29 cellular contexts compared by ENCODE assay signal in the genomic region with DNA sequence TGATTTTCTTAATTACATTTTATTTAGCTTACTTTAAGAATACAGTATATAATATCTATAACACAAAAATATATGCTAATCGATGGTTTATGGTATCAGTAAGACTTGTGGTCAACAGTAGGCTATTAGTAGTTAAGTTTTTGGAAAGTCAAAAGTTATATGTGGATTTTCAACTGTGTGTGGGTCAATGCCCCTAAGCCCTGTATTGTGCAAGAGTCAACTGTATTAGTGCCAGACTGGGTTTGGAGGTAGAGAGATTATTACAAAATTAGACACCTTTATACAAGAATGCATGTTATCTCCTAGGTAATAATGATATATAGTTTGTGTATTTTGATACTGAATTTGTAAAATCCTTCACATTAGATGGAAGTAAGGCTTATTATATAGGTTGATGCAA.
"Had no signal": no experiment of that assay in that cellular context is flagged by ENCODE, and none has a peak within 500 bp of the region (broad histone marks: within the 10 kb centered on the region; RNA-seq: fewer than 3 reads in every experiment).

No MANE protein-coding gene starts in this region.

- H3K4me1 ChIP-seq: parathyroid adenoma, psoas muscle, stomach, thyroid gland, tibial nerve, upper lobe of left lung, vagina had no signal

- H3K4me1 Mint-ChIP-seq: naive thymus-derived CD8-positive, alpha-beta T cell; nephron progenitor cell; neural crest cell; stimulated activated effector memory CD8-positive, alpha-beta T cell treated with anti-CD3 and anti-CD28 coated beads, Interleukin-12 subunit alpha, Interleukin-12 subunit beta, amount 100 ng/mL, for 72 hours; stimulated activated naive B cell treated with anti-CD40 and anti-IgM and Interleukin-4, amounts not matched to agents 10 μg/mL and 1 μg/mL and 100 μg/mL, for 72 hours had no signal

- H3K27me3 ChIP-seq: neutrophil, stomach, thyroid gland, tibial nerve, upper lobe of left lung, vagina had no signal

- H3K9me3 ChIP-seq: neutrophil, psoas muscle, stomach, thoracic aorta, thyroid gland, tibial nerve, upper lobe of left lung, vagina had no signal

- H3K4me3 Mint-ChIP-seq: naive thymus-derived CD8-positive, alpha-beta T cell; natural killer cell treated with Interleukin-12 subunit alpha and Interleukin-12 subunit beta and Interleukin-15 and Interleukin-18, amount 100 ng/mL, for 72 hours; nephron progenitor cell; neural crest cell; stimulated activated effector memory CD8-positive, alpha-beta T cell treated with anti-CD3 and anti-CD28 coated beads, Interleukin-12 subunit alpha, Interleukin-12 subunit beta, amount 100 ng/mL, for 72 hours; stimulated activated naive B cell treated with anti-CD40 and anti-IgM and Interleukin-4, amounts not matched to agents 10 μg/mL and 1 μg/mL and 100 μg/mL, for 72 hours; stimulated activated naive CD8-positive, alpha-beta T cell treated with anti-CD3 and anti-CD28 coated beads, Interleukin-15, Interleukin-2, amounts not matched to agents 100 ng/mL and 50 ng/mL, for 24 hours had no signal

- H3K9me3 Mint-ChIP-seq: naive thymus-derived CD8-positive, alpha-beta T cell; neural crest cell; stimulated activated naive CD8-positive, alpha-beta T cell treated with anti-CD3 and anti-CD28 coated beads, Interleukin-15, Interleukin-2, amounts not matched to agents 100 ng/mL and 50 ng/mL, for 24 hours had no signal

- H3K36me3 Mint-ChIP-seq: naive thymus-derived CD8-positive, alpha-beta T cell; natural killer cell treated with Interleukin-12 subunit alpha and Interleukin-12 subunit beta and Interleukin-15 and Interleukin-18, amount 100 ng/mL, for 72 hours; stimulated activated effector memory CD8-positive, alpha-beta T cell treated with anti-CD3 and anti-CD28 coated beads, Interleukin-12 subunit alpha, Interleukin-12 subunit beta, amount 100 ng/mL, for 72 hours; stimulated activated naive B cell treated with anti-CD40 and anti-IgM and Interleukin-4, amounts not matched to agents 10 μg/mL and 1 μg/mL and 100 μg/mL, for 72 hours had no signal

- DNase-seq: naive thymus-derived CD8-positive, alpha-beta T cell; nephron progenitor cell; nucleus accumbens; posterior cingulate gyrus; psoas muscle; right cardiac atrium; stimulated activated CD4-positive, alpha-beta T cell treated with anti-CD3 and anti-CD28 coated beads, Interleukin-15, amount 100 ng/mL, for 24 hours; stimulated activated CD4-positive, alpha-beta T cell treated with anti-CD3 and anti-CD28 coated beads, Interleukin-2, amount 100 ng/mL, for 24 hours; stimulated activated CD4-positive, alpha-beta T cell treated with anti-CD3 and anti-CD28 coated beads, Interleukin-2, amount 100 ng/mL, for 48 hours; stimulated activated CD4-positive, alpha-beta T cell treated with anti-CD3 and anti-CD28 coated beads, Interleukin-4, amount 100 ng/mL, for 24 hours; stimulated activated naive B cell treated with anti-CD40 and anti-IgM and Interleukin-4, amounts not matched to agents 10 μg/mL and 1 μg/mL and 100 μg/mL, for 72 hours; stimulated activated naive CD4-positive, alpha-beta T cell treated with Interleukin-2 at 50 U/mL for 16 hours; stomach; thyroid gland; trophoblast cell; upper lobe of left lung had no signal

- H3K27ac ChIP-seq: neutrophil, parathyroid adenoma, psoas muscle, skin epidermis, stomach, thoracic aorta, thyroid gland, tibial nerve, upper lobe of left lung, vagina had no signal

- H3K36me3 ChIP-seq: neutrophil, stomach, thoracic aorta, thyroid gland, tibial nerve, upper lobe of left lung, vagina had no signal

- ATAC-seq: naive thymus-derived CD8-positive, alpha-beta T cell; natural killer cell treated with Interleukin-12 subunit alpha and Interleukin-12 subunit beta and Interleukin-15 and Interleukin-18, amount 100 ng/mL, for 72 hours; psoas muscle; right cardiac atrium; sciatic nerve; stimulated activated effector memory CD8-positive, alpha-beta T cell treated with anti-CD3 and anti-CD28 coated beads, Interleukin-12 subunit alpha, Interleukin-12 subunit beta, amount 100 ng/mL, for 72 hours; stimulated activated naive B cell treated with anti-CD40 and anti-IgM and Interleukin-4, amounts not matched to agents 10 μg/mL and 1 μg/mL and 100 μg/mL, for 72 hours had no signal

- H3K4me3 ChIP-seq: psoas muscle, skin epidermis, stomach, thoracic aorta, thyroid gland, tibial nerve, upper lobe of left lung, vagina had no signal

- H3K27ac Mint-ChIP-seq: naive thymus-derived CD8-positive, alpha-beta T cell; natural killer cell treated with Interleukin-12 subunit alpha and Interleukin-12 subunit beta and Interleukin-15 and Interleukin-18, amount 100 ng/mL, for 72 hours; nephron progenitor cell; progenitor cell of endocrine pancreas; stimulated activated effector memory CD8-positive, alpha-beta T cell treated with anti-CD3 and anti-CD28 coated beads, Interleukin-12 subunit alpha, Interleukin-12 subunit beta, amount 100 ng/mL, for 72 hours; stimulated activated naive B cell treated with anti-CD40 and anti-IgM and Interleukin-4, amounts not matched to agents 10 μg/mL and 1 μg/mL and 100 μg/mL, for 72 hours; stimulated activated naive CD8-positive, alpha-beta T cell treated with anti-CD3 and anti-CD28 coated beads, Interleukin-15, Interleukin-2, amounts not matched to agents 100 ng/mL and 50 ng/mL, for 24 hours had no signal

- H3K27me3 Mint-ChIP-seq: naive thymus-derived CD8-positive, alpha-beta T cell; natural killer cell treated with Interleukin-12 subunit alpha and Interleukin-12 subunit beta and Interleukin-15 and Interleukin-18, amount 100 ng/mL, for 72 hours; progenitor cell of endocrine pancreas; stimulated activated naive B cell treated with anti-CD40 and anti-IgM and Interleukin-4, amounts not matched to agents 10 μg/mL and 1 μg/mL and 100 μg/mL, for 72 hours; stimulated activated naive CD8-positive, alpha-beta T cell treated with anti-CD3 and anti-CD28 coated beads, Interleukin-15, Interleukin-2, amounts not matched to agents 100 ng/mL and 50 ng/mL, for 24 hours had no signal

- FAIRE-seq: urothelium cell line had no signal
